In the genomic region with DNA sequence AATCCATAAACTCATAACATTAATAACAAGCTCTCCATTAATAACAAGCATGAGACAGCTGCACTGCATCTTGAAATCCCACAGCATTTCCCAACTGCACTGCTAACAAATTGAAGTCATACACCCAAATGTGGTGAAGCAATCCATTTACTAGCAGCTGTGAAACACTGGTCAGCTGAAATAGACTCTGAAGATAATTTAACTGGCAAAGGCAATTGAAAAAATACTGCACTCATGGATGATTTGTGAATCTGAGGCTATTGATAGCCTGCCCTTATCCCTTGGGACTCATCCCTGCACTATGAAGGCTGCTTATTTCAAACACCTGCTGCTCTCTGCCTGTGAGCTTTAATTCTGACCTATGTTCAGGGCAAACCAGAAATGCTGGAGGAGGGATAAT, we compare ENCODE assay signal across 12 cellular contexts.
DNase-seq lines count a peak whose midpoint lies in the region; ATAC-seq and TF ChIP-seq lines count a peak whose summit lies in the region.
"Had no signal": no experiment of that assay in that cellular context is flagged by ENCODE, and none has a peak within 500 bp of the region (broad histone marks: within the 10 kb centered on the region; RNA-seq: fewer than 3 reads in every experiment).

No MANE protein-coding gene starts in this region.

- TF ChIP-seq CTCF in fibroblast of mammary gland (conservative IDR thresholded peaks at IDR 0.05; ENCODE audit: control insufficient read depth, insufficient read depth, low read depth, low read length): no peak

- H3K4me3 ChIP-seq in fibroblast of mammary gland (ENCODE audit: control insufficient read depth, low read depth, low read length): no peak overlapping the region
- no peak overlapping the region for H3K4me3 ChIP-seq in skeletal muscle cell (ENCODE audit: low read depth, low read length)
- H3K4me3 ChIP-seq: coronary artery, lower lobe of right lung had no signal

- DNase-seq in SHP77 (lab: John Stamatoyannopoulos, UW) (peak; percentile 37 to 45), SHP77 treated with DMSO at 0.1 percent for 48 hours (lab: John Stamatoyannopoulos, UW) (no peak), NCI-H226 (peak; percentile 55), fibroblast of mammary gland (ENCODE audit: low read depth) (peak; percentile 82), skeletal muscle cell (ENCODE audit: low read depth) (peak; percentile 43)
- DNase-seq in activated CD4-positive, alpha-beta T cell treated with anti-CD3 and anti-CD28 coated beads, Interleukin-2, amount 50 U/mL, for 1 hour: no peak
- DNase-seq: activated naive CD4-positive, alpha-beta T cell treated with anti-CD3 and anti-CD28 coated beads, Interleukin-2, amount 10 ng/mL, durations not matched to agents 7 days and 5 days; lower lobe of right lung; T-cell had no signal

- ATAC-seq in HG02623 (IDR thresholded peaks at IDR 0.05; ENCODE audit: unreplicated experiment): no peak
- no peak for ATAC-seq in HG02678 (IDR thresholded peaks at IDR 0.05; ENCODE audit: unreplicated experiment)
- ATAC-seq: T-cell had no signal

Comparison
In these comparisons a context has a peak if more than half of its experiments do, and no peak if none do; other contexts are left out.
1. DNase-seq: peak in SHP77 (2 of 2), NCI-H226 (single experiment), fibroblast of mammary gland (single experiment) and skeletal muscle cell (single experiment); none in SHP77 treated with DMSO at 0.1 percent for 48 hours (single experiment) and activated CD4-positive, alpha-beta T cell treated with anti-CD3 and anti-CD28 coated beads, Interleukin-2, amount 50 U/mL, for 1 hour (single experiment).